Comparison of ENCODE assay signal across 8 cellular contexts in the genomic region with DNA sequence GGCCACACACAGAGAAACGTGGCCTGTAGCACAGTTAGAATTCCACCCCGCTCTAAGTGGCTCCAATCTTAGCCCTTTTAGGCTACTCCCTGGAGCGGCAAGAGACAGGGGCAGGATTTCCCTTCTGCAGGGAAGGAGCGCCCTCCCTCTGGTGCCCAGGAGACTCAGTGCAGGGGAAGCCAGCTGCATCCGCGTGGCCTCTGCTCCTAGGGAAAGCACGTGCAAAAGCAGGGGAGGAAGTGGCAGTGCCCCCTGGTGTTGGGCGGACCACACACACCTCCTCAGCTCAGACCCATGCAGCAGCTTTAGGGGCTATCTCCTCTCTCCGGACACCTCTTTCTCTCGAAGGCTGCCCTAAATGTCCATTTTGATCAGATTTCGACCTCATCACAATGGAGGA.
A peak's percentile ranks its signal among the peaks of the same experiment; 100 is the strongest.
DNase-seq lines count a peak whose midpoint lies in the region; ATAC-seq and TF ChIP-seq lines count a peak whose summit lies in the region.

No MANE protein-coding gene starts in this region.

- no peak for ATAC-seq in GM21723 (IDR thresholded peaks at IDR 0.05; ENCODE audit: unreplicated experiment)

- H3K4me3 ChIP-seq in HL-60 (replicated peaks; ENCODE audit: insufficient read depth, low read length): no peak overlapping the region

- peak; percentile 39 for DNase-seq in EH (ENCODE audit: low read depth)
- DNase-seq in HL-60 (ENCODE audit: low read depth in 1 of 2, low spot score in 1 of 2): peak; percentile 56 to 84
- peak; percentile 67 for DNase-seq in activated CD4-positive, alpha-beta T cell treated with anti-CD3 and anti-CD28 coated beads for 48 hours
- DNase-seq in foreskin melanocyte: peak; percentile 20
- peak; percentile 29 for DNase-seq in stimulated activated CD4-positive, alpha-beta T cell treated with anti-CD3 and anti-CD28 coated beads, Interleukin-12 subunit alpha, Interleukin-12 subunit beta, amount 100 ng/mL, for 4 hours
- no peak for DNase-seq in NCI-H2081 treated with DMSO at 0.1 percent for 48 hours (lab: John Stamatoyannopoulos, UW)
- DNase-seq in dedifferentiated amniotic fluid mesenchymal stem cell (ENCODE audit: extremely low spot score): no peak

- H3K27me3 ChIP-seq in HL-60 (ENCODE audit: insufficient read depth, poor library complexity, severe bottlenecking): no peaks in the 10 kb centered on the region

- no peak overlapping the region; the same call in 1 of the 2 replicates for H3K27ac ChIP-seq in HL-60 (replicated peaks)

- peak; percentile 56 for TF ChIP-seq CTCF in HL-60 (IDR thresholded peaks at IDR 0.05; ENCODE audit: insufficient read depth, low read length)

Comparison
In these comparisons a context has a peak if more than half of its experiments do, and no peak if none do; other contexts are left out.
1. DNase-seq: peak in EH (single experiment), HL-60 (2 of 2), activated CD4-positive, alpha-beta T cell treated with anti-CD3 and anti-CD28 coated beads for 48 hours (single experiment), foreskin melanocyte (single experiment) and stimulated activated CD4-positive, alpha-beta T cell treated with anti-CD3 and anti-CD28 coated beads, Interleukin-12 subunit alpha, Interleukin-12 subunit beta, amount 100 ng/mL, for 4 hours (single experiment); none in NCI-H2081 treated with DMSO at 0.1 percent for 48 hours (single experiment) and dedifferentiated amniotic fluid mesenchymal stem cell (single experiment).